8 cellular contexts compared by ENCODE assay signal in genomic region chr11:20609727-20610707, GRCh38. TPM values are rescaled to one million over a fixed set of nuclear protein-coding genes. Genes with fewer than 3 reads are reported as not detected.
DNase-seq lines count a peak whose midpoint lies in the region; ATAC-seq and TF ChIP-seq lines count a peak whose summit lies in the region.

No MANE protein-coding gene starts in this region.

- H3K4me1 Mint-ChIP-seq in nephron = peaks cover 5% of the 10 kb centered on the region

- TF ChIP-seq CTCF in nephron (IDR thresholded peaks at IDR 0.05; ENCODE audit: unreplicated experiment in 3 of 3) = peak; percentile 96 to 98 (median 96)

- no peaks in the 10 kb centered on the region for H3K9me3 ChIP-seq in NT2/D1 (ENCODE audit: insufficient read depth, low read length)

- peaks cover 7% of the 10 kb centered on the region for H3K27me3 ChIP-seq in NT2/D1 (ENCODE audit: insufficient read depth, insufficient read length)

- peak overlapping the region in 2 of 3 experiments; percentile 29 to 56 for H3K4me3 Mint-ChIP-seq in nephron

- no peak overlapping the region for H3K27ac Mint-ChIP-seq in nephron

- DNase-seq in DMS53 treated with DMSO at 0.1 percent for 48 hours (lab: John Stamatoyannopoulos, UW; ENCODE audit: unreplicated experiment) (peak; percentile 76), HUDEP-2 (lab: John Stamatoyannopoulos, UW; ENCODE audit: unreplicated experiment in 76 of 76) (peak in 70 of 76 experiments; percentile 14 to 87 (median 64)), NT2/D1 (ENCODE audit: low read depth, low spot score) (peak; percentile 70), activated T-cell treated with anti-CD3 and anti-CD28 coated beads for 4 hours (peak; percentile 32), superior temporal gyrus (ENCODE audit: extremely low spot score) (peak; percentile 86)

- no peaks in the 10 kb centered on the region for H3K36me3 Mint-ChIP-seq in nephron (ENCODE audit: low read depth)

- H3K4me1 ChIP-seq in NT2/D1 (ENCODE audit: insufficient read depth, insufficient read length) = peaks cover 5% of the 10 kb centered on the region

- peak overlapping the region; percentile 21 for H3K9ac ChIP-seq in NT2/D1 (ENCODE audit: insufficient read length, low read depth)

- peaks cover 74% of the 10 kb centered on the region for H3K27me3 Mint-ChIP-seq in nephron (ENCODE audit: low read depth)

- no peak overlapping the region for H3K4me3 ChIP-seq in NT2/D1 (ENCODE audit: insufficient read length, low read depth)

- ATAC-seq in GM21528 (IDR thresholded peaks at IDR 0.05; ENCODE audit: low FRiP score, unreplicated experiment) (peak; percentile 100), esophagus mucosa (peak; percentile 91)

- no peaks in the 10 kb centered on the region for H3K9me3 Mint-ChIP-seq in nephron

- no peaks in the 10 kb centered on the region for H3K36me3 ChIP-seq in NT2/D1 (ENCODE audit: insufficient read depth, insufficient read length, low read length)

RNA-seq across cellular contexts. Expression of gene SLC6A5, which starts 10.6 kb away (rescaled TPM):
- total RNA-seq in esophagus mucosa = not detected

RNA-seq across cellular contexts. Expression of gene NELL1, which starts 59.4 kb away (rescaled TPM):
- total RNA-seq in esophagus mucosa = not detected

Comparison
In these comparisons a context has a peak if more than half of its experiments do, and no peak if none do; other contexts are left out.
1. DNase-seq: peak in every context shown above with its lines; median percentile 86 in superior temporal gyrus; 76 in DMS53 treated with DMSO at 0.1 percent for 48 hours; 70 in NT2/D1; 64 in HUDEP-2; 32 in activated T-cell treated with anti-CD3 and anti-CD28 coated beads for 4 hours.